ENCODE assay signal across 8 cellular contexts in genomic region chr2:111494981-111495315, GRCh38.
DNase-seq lines count a peak whose midpoint lies in the region; ATAC-seq and TF ChIP-seq lines count a peak whose summit lies in the region.
"Not testable (repeated sequence)": the region's sequence is repeated elsewhere in the genome, so short reads cannot be mapped to it uniquely, and the experiment has no call there.

No MANE protein-coding gene starts in this region.

- not testable (repeated sequence) for H3K36me3 ChIP-seq in CD8-positive, alpha-beta memory T cell (ENCODE audit: insufficient read depth, low read length); PC-3 (ENCODE audit: low read depth, low read length); fibroblast of lung (ENCODE audit: control insufficient read depth, insufficient read depth, low read length); stomach

- not testable (repeated sequence) for DNase-seq in CD8-positive, alpha-beta memory T cell; PC-3; fibroblast of lung (ENCODE audit: low read depth in 2 of 2); stomach

- not testable (repeated sequence) for H3K4me1 ChIP-seq in CD8-positive, alpha-beta memory T cell (ENCODE audit: insufficient read depth, low read length)
- peaks cover 27% of the 10 kb centered on the region for H3K4me1 ChIP-seq in PC-3 (ENCODE audit: insufficient read depth, low read length)
- H3K4me1 ChIP-seq in fibroblast of lung (ENCODE audit: control insufficient read depth, extremely low read depth, insufficient read depth, low read length) = peaks cover 11% of the 10 kb centered on the region
- H3K4me1 ChIP-seq in mononuclear cell (ENCODE audit: insufficient read depth, low read length) = peaks cover 22% of the 10 kb centered on the region
- H3K4me1 ChIP-seq in stomach = peaks cover 0 to 13% (median 5%) of the 10 kb centered on the region in 4 donors

- H3K4me2 ChIP-seq in PC-3 (ENCODE audit: low read length) = peak overlapping the region; percentile 67; the same call in 1 of the 2 replicates
- H3K4me2 ChIP-seq in fibroblast of lung (ENCODE audit: extremely low read depth, insufficient read depth, low read length) = not testable (repeated sequence)

- not testable (repeated sequence) for H3K36me3 Mint-ChIP-seq in CD8-positive, alpha-beta memory T cell; activated naive CD8-positive, alpha-beta T cell

- peaks cover 12 to 26% (median 24%) of the 10 kb centered on the region in 3 donors for H3K4me1 Mint-ChIP-seq in CD8-positive, alpha-beta memory T cell
- not testable (repeated sequence) for H3K4me1 Mint-ChIP-seq in activated naive CD8-positive, alpha-beta T cell (ENCODE audit: low read depth)

- POLR2A ChIA-PET in CD8-positive, alpha-beta memory T cell (lab: Charles Lee); PC-3 (lab: Charles Lee; ENCODE audit: unreplicated experiment): not testable (repeated sequence)

- H3K9me3 ChIP-seq in CD8-positive, alpha-beta memory T cell (ENCODE audit: low read length); PC-3 (ENCODE audit: low read length); fibroblast of lung (ENCODE audit: control insufficient read depth, insufficient read depth, low read depth, low read length); mononuclear cell (ENCODE audit: low read depth, low read length); stomach: not testable (repeated sequence)

- intact Hi-C loops in PC-3 (cut with micrococcal nuclease); stomach (cut with DNase I; ENCODE audit: low total_unique reads): not testable (repeated sequence)

- H3K27ac ChIP-seq in CD8-positive, alpha-beta memory T cell (ENCODE audit: low read depth, low read length) = not testable (repeated sequence)
- H3K27ac ChIP-seq in PC-3 (ENCODE audit: low read length) (peak overlapping the region; percentile 79), fibroblast of lung (ENCODE audit: insufficient read depth, low read length) (peak overlapping the region; percentile 90), stomach (peak overlapping the region; percentile 23 to 83 (median 74))

- H4K20me1 ChIP-seq in PC-3 (ENCODE audit: low read length); fibroblast of lung (ENCODE audit: control insufficient read depth, extremely low read depth, insufficient read depth, low read length): not testable (repeated sequence)

- not testable (repeated sequence) for TF ChIP-seq CTCF in PC-3 (conservative IDR thresholded peaks at IDR 0.05; ENCODE audit: low read depth, low read length); fibroblast of lung (conservative IDR thresholded peaks at IDR 0.05 in 1 of 2, IDR thresholded peaks at IDR 0.05 in 1 of 2; ENCODE audit: low read depth in 1 of 2, low read length in 2 of 2); stomach (IDR thresholded peaks at IDR 0.05)

- H3K27ac Mint-ChIP-seq in CD8-positive, alpha-beta memory T cell = peak overlapping the region in 3 of 8 donors; percentile 57 to 79 (median 60)
- peak overlapping the region; percentile 46 for H3K27ac Mint-ChIP-seq in activated naive CD8-positive, alpha-beta T cell

- not testable (repeated sequence) for BruUV-seq in PC-3 (replicated peaks; lab: Mats Ljungman, UMichigan)

- H3K4me3 ChIP-seq in CD8-positive, alpha-beta memory T cell (ENCODE audit: low read length) = not testable (repeated sequence)
- H3K4me3 ChIP-seq in PC-3 (ENCODE audit: low read length) (peak overlapping the region; percentile 68), fibroblast of lung (replicated peaks in 1 of 4; ENCODE audit: control extremely low read depth in 1 of 4, insufficient read depth in 1 of 4, low read depth in 3 of 4, low read length in 4 of 4) (peak overlapping the region in 2 of 4 experiments; percentile 58 to 67), mononuclear cell (ENCODE audit: low read length) (peak overlapping the region; percentile 27), stomach (peak overlapping the region in 3 of 4 donors; percentile 18 to 28 (median 24))

- H3K9me3 Mint-ChIP-seq in CD8-positive, alpha-beta memory T cell; activated naive CD8-positive, alpha-beta T cell (ENCODE audit: low read depth): not testable (repeated sequence)

- H3K9ac ChIP-seq in PC-3 (ENCODE audit: low read length) (peak overlapping the region; percentile 78; the same call in 1 of the 2 replicates), fibroblast of lung (ENCODE audit: insufficient read depth, low read length) (peak overlapping the region; percentile 69)

- H3F3A ChIP-seq in PC-3 (ENCODE audit: low read length, unreplicated experiment) = not testable (repeated sequence)

- not testable (repeated sequence) for H3K9me2 ChIP-seq in PC-3 (replicated peaks; ENCODE audit: low read length)

- WGBS in stomach, 5 donors = 0 to 15% (median 0%) methylated on average over 3 to 5 of the region's 7 CpGs

- not testable (repeated sequence) for TF ChIP-seq EP300 in stomach (IDR thresholded peaks at IDR 0.05)

- peak overlapping the region; percentile 38 to 90 (median 73) for H3K4me3 Mint-ChIP-seq in CD8-positive, alpha-beta memory T cell
- H3K4me3 Mint-ChIP-seq in activated naive CD8-positive, alpha-beta T cell = peak overlapping the region; percentile 65

- CTCF ChIA-PET in CD8-positive, alpha-beta memory T cell (lab: Charles Lee); PC-3 (lab: Charles Lee): not testable (repeated sequence)

- TF ChIP-seq POLR2A in stomach (IDR thresholded peaks at IDR 0.05) = not testable (repeated sequence)

- H2AFZ ChIP-seq in PC-3 (ENCODE audit: low read length); fibroblast of lung (ENCODE audit: low read length): not testable (repeated sequence)

- ATAC-seq in GM21576 (IDR thresholded peaks at IDR 0.05; ENCODE audit: unreplicated experiment) (peak; percentile 57), HG03108 (IDR thresholded peaks at IDR 0.05; ENCODE audit: unreplicated experiment) (peak; percentile 50), PC-3 (peak; percentile 56)

- not testable (repeated sequence) for H3K27me3 Mint-ChIP-seq in CD8-positive, alpha-beta memory T cell; activated naive CD8-positive, alpha-beta T cell

- peaks cover 39% of the 10 kb centered on the region for H3K79me2 ChIP-seq in PC-3 (ENCODE audit: low read length)
- peaks cover 24% of the 10 kb centered on the region for H3K79me2 ChIP-seq in fibroblast of lung (ENCODE audit: control insufficient read depth, insufficient read depth, low read length)

- H3K27me3 ChIP-seq in CD8-positive, alpha-beta memory T cell (ENCODE audit: insufficient read depth, low read length, poor library complexity, severe bottlenecking); PC-3 (ENCODE audit: low read length); fibroblast of lung (ENCODE audit: control insufficient read depth, insufficient read depth, low read length); mononuclear cell (ENCODE audit: insufficient read depth, low read length); stomach: not testable (repeated sequence)
